ENCODE assay signal across 13 cellular contexts in genomic region chr10:13340068-13340467, GRCh38. TPM values are rescaled to one million over a fixed set of nuclear protein-coding genes. Genes with fewer than 3 reads are reported as not detected.
A peak's percentile ranks its signal among the peaks of the same experiment; 100 is the strongest.
DNase-seq lines count a peak whose midpoint lies in the region; ATAC-seq and TF ChIP-seq lines count a peak whose summit lies in the region.
"Had no signal": no experiment of that assay in that cellular context is flagged by ENCODE, and none has a peak within 500 bp of the region (broad histone marks: within the 10 kb centered on the region; RNA-seq: fewer than 3 reads in every experiment).

No MANE protein-coding gene starts in this region.

- H3K27ac Mint-ChIP-seq in GM23338 = peak overlapping the region; percentile 7; the same call in 1 of the 2 replicates

- H3K36me3 ChIP-seq in GM23338 (ENCODE audit: insufficient read depth) (peaks cover 78% of the 10 kb centered on the region), cardiac muscle cell (peaks cover 6% of the 10 kb centered on the region)

- H3F3A ChIP-seq in GM23338 (replicated peaks; ENCODE audit: low read depth) = peaks cover 57% of the 10 kb centered on the region

- H3K4me2 ChIP-seq in GM23338 = peak overlapping the region; percentile 53; the same call in 1 of the 2 replicates

- no peak overlapping the region for H2AFZ ChIP-seq in GM23338

- peaks cover 100% of the 10 kb centered on the region for H3K79me2 ChIP-seq in GM23338 (replicated peaks; ENCODE audit: insufficient read depth)

- no peak for ATAC-seq in GM23338
- no peak for ATAC-seq in stimulated activated naive CD8-positive, alpha-beta T cell treated with anti-CD3 and anti-CD28 coated beads, Interleukin-15, Interleukin-2, amounts not matched to agents 100 U/mL and 50 U/mL, for 24 hours

- peaks cover 10% of the 10 kb centered on the region for H3K27me3 Mint-ChIP-seq in GM23338 (ENCODE audit: insufficient read depth, low read depth, poor library complexity)

- no peaks in the 10 kb centered on the region for H3K9me3 ChIP-seq in cardiac muscle cell (ENCODE audit: low read depth)
- H3K9me3 ChIP-seq: vagina had no signal

- H3K4me3 ChIP-seq in GM23338 = no peak overlapping the region
- no peak overlapping the region for H3K4me3 ChIP-seq in cardiac muscle cell
- H3K4me3 ChIP-seq: vagina had no signal

- peak overlapping the region; percentile 16; the same call in 1 of the 3 replicates for H3K4me3 Mint-ChIP-seq in GM23338
- H3K4me3 Mint-ChIP-seq: neural crest cell had no signal

- H3K27me3 ChIP-seq in GM23338 (ENCODE audit: insufficient read depth) (no peaks in the 10 kb centered on the region), cardiac muscle cell (no peaks in the 10 kb centered on the region)
- H3K27me3 ChIP-seq: vagina had no signal

- peaks cover 76% of the 10 kb centered on the region for H4K20me1 ChIP-seq in GM23338 (replicated peaks; ENCODE audit: insufficient read depth)

- H3K36me3 Mint-ChIP-seq in GM23338 (ENCODE audit: low read depth) = peaks cover 99% of the 10 kb centered on the region

- H3K9me2 ChIP-seq in GM23338 (ENCODE audit: insufficient read depth) = no peaks in the 10 kb centered on the region

- in situ Hi-C loops in G401 (cut with HindIII; ENCODE audit: low sequenced_read_pairs) = no loop called here

- H3K4me1 Mint-ChIP-seq in GM23338 = peaks cover 58% of the 10 kb centered on the region

- peaks cover 72% of the 10 kb centered on the region for H3K4me1 ChIP-seq in GM23338 (ENCODE audit: insufficient read depth)
- no peaks in the 10 kb centered on the region for H3K4me1 ChIP-seq in cardiac muscle cell (ENCODE audit: low read depth)

- peak overlapping the region; percentile 73; the same call in 1 of the 2 replicates for H3K27ac ChIP-seq in GM23338 (ENCODE audit: low read depth)
- peak overlapping the region; percentile 10 for H3K27ac ChIP-seq in cardiac muscle cell
- H3K27ac ChIP-seq: vagina had no signal

- H3K9me3 Mint-ChIP-seq in GM23338 = no peaks in the 10 kb centered on the region
- H3K9me3 Mint-ChIP-seq: neural crest cell had no signal

- DNase-seq in G401 (ENCODE audit: low spot score) = peak; percentile 47
- DNase-seq in GM23338 (ENCODE audit: low spot score) = no peak
- DNase-seq in SK-N-DZ (ENCODE audit: low spot score) = peak; percentile 47
- DNase-seq in cardiac muscle cell (ENCODE audit: low read depth in 1 of 2, low spot score in 1 of 2) = no peak
- DNase-seq in stimulated activated naive CD8-positive, alpha-beta T cell treated with anti-CD3 and anti-CD28 coated beads, Interleukin-15, Interleukin-2, amounts not matched to agents 100 U/mL and 50 U/mL, for 24 hours = no peak
- DNase-seq in RKO (ENCODE audit: low spot score) = no peak
- DNase-seq in kidney glomerular epithelial cell (lab: John Stamatoyannopoulos, UW) = no peak
- DNase-seq in GM19238 (ENCODE audit: insufficient read length, low spot score) = no peak
- DNase-seq: cortex of kidney, DMS153, NCI-H1105 treated with DMSO at 0.1 percent for 48 hours had no signal

- TF ChIP-seq CTCF in GM23338 (conservative IDR thresholded peaks at IDR 0.05; ENCODE audit: low read depth in 2 of 2) = no peak
- no peak for TF ChIP-seq CTCF in cardiac muscle cell (IDR thresholded peaks at IDR 0.05; ENCODE audit: low read depth, low read length)

TF ChIP-seq in GM23338, 12 proteins besides CTCF, POLR2A, EP300 and RAD21 (continues in another document):
- TF ChIP-seq REST (IDR thresholded peaks at IDR 0.05; ENCODE audit: unreplicated experiment) (no peak), CREB1 (CRISPR knock-in tag; IDR thresholded peaks at IDR 0.05; ENCODE audit: low read depth) (no peak)

RNA-seq across cellular contexts. Expression of gene SEPHS1, which starts 8.0 kb away (rescaled TPM):
- 77.1 and 134 TPM in 2 replicates for total RNA-seq in G401 (2014; rRNA removed; shearing (Covaris generic))
- 609 and 662 TPM in 2 replicates for total RNA-seq in GM23338 (2014; rRNA removed; shearing (Covaris generic))
- 260 and 274 TPM in 2 replicates for polyA plus RNA-seq in GM23338 (2016; fragmentation: Nextera tagmentation; extraction: Ambion mirVana)
- polyA plus RNA-seq in SK-N-DZ (2014; cell fraction: cytosol; rRNA removed) = 87.8 and 101 TPM in 2 replicates
- polyA plus RNA-seq in SK-N-DZ (2014; cell fraction: nucleus; rRNA removed) = 47.1 and 62.9 TPM in 2 replicates
- 69.5 and 84.6 TPM in 2 replicates for total RNA-seq in cardiac muscle cell
- polyA plus RNA-seq in cardiac muscle cell = 99.7 and 105 TPM in 2 replicates

RNA-seq across cellular contexts. Expression of gene PHYH, which starts 40.2 kb away (rescaled TPM):
- total RNA-seq in G401 (2014; rRNA removed; shearing (Covaris generic)) = 32.9 and 43.3 TPM in 2 replicates
- 10.9 and 17.9 TPM in 2 replicates for total RNA-seq in GM23338 (2014; rRNA removed; shearing (Covaris generic))
- polyA plus RNA-seq in GM23338 (2016; fragmentation: Nextera tagmentation; extraction: Ambion mirVana) (25.7 and 29.8 TPM in 2 replicates), cardiac muscle cell (40.9 and 53.3 TPM in 2 replicates)
- polyA plus RNA-seq in SK-N-DZ (2014; cell fraction: cytosol; rRNA removed) = 15.6 and 22.4 TPM in 2 replicates
- 11.8 and 13.8 TPM in 2 replicates for polyA plus RNA-seq in SK-N-DZ (2014; cell fraction: nucleus; rRNA removed)
- total RNA-seq in cardiac muscle cell = 23.1 and 26.4 TPM in 2 replicates

Comparison
In these comparisons a context has a peak if more than half of its experiments do, and no peak if none do; other contexts are left out.
1. DNase-seq: peak in G401 (single experiment) and SK-N-DZ (single experiment); none in GM23338 (single experiment), cardiac muscle cell (0 of 2), stimulated activated naive CD8-positive, alpha-beta T cell treated with anti-CD3 and anti-CD28 coated beads, Interleukin-15, Interleukin-2, amounts not matched to agents 100 U/mL and 50 U/mL, for 24 hours (single experiment), RKO (single experiment), kidney glomerular epithelial cell (single experiment) and GM19238 (single experiment).